ENCODE assay signal across 8 cellular contexts in the genomic region with DNA sequence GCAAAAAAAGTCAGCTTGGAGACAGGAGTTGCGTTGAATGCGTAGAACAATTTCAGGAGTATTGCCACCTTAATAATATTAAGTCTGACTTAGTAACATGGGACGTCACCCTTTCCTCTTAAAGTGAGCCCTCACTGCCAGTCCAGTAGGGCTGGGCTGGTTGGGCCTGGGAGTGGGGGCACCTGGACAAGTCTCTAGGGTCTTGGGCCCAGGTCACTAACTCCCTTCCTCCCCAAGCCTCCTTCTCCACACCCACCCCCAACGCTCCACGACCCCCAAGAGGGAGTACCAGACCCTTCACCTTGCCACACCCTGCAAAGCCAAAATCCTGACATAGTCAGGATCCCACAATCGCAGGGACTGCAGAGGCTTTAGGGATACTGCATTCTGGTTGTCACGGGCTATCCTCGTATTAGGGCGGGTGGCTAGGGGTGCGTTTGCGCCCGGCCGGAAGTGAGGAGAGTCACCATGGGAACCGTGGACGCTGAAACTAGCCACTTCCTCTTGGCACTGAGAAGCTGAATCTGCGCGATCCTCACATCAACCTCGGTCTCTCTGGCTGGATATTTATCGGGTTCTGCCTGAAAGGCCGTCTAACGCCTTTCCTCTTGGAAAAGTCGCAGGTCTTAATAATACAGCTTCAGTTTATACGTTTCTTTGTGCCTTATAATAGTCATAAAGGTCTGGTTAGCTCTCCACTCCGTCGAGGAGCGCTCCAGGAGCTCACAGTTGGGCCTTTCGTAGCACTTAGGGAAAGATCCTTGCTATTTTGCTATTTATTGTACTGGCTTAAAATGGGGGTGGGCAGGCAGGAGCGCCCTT. TPM values are rescaled to one million over a fixed set of nuclear protein-coding genes. Genes with fewer than 3 reads are reported as not detected.
DNase-seq lines count a peak whose midpoint lies in the region; ATAC-seq and TF ChIP-seq lines count a peak whose summit lies in the region.

No MANE protein-coding gene starts in this region.

- peaks cover 40% of the 10 kb centered on the region for H3K27me3 Mint-ChIP-seq in CD4-positive, alpha-beta T cell
- H3K27me3 Mint-ChIP-seq in activated naive CD4-positive, alpha-beta T cell treated with anti-CD3 and anti-CD28 coated beads, Interleukin-2, amount 10 ng/mL, durations not matched to agents 7 days and 5 days: peaks cover 53% of the 10 kb centered on the region

- peak overlapping the region; percentile 83 for H3K4me3 Mint-ChIP-seq in CD4-positive, alpha-beta T cell
- peak overlapping the region; percentile 68 for H3K4me3 Mint-ChIP-seq in activated naive CD4-positive, alpha-beta T cell treated with anti-CD3 and anti-CD28 coated beads, Interleukin-2, amount 10 ng/mL, durations not matched to agents 7 days and 5 days

- peaks cover 13% of the 10 kb centered on the region for H3K27me3 ChIP-seq in CD4-positive, alpha-beta T cell (ENCODE audit: control insufficient read depth, insufficient read depth, low read length)
- H3K27me3 ChIP-seq in neutrophil (peaks cover 42% of the 10 kb centered on the region), transverse colon (peaks cover 36% of the 10 kb centered on the region)

- no peak overlapping the region for H3K27ac Mint-ChIP-seq in CD4-positive, alpha-beta T cell
- H3K27ac Mint-ChIP-seq in activated naive CD4-positive, alpha-beta T cell treated with anti-CD3 and anti-CD28 coated beads, Interleukin-2, amount 10 ng/mL, durations not matched to agents 7 days and 5 days: no peak overlapping the region

- TF ChIP-seq CTCF in CD4-positive, alpha-beta T cell (IDR thresholded peaks at IDR 0.05): no peak
- no peak for TF ChIP-seq CTCF in neutrophil (IDR thresholded peaks at IDR 0.05)
- TF ChIP-seq CTCF in transverse colon (IDR thresholded peaks at IDR 0.05): no peak

- H3K9me3 Mint-ChIP-seq in CD4-positive, alpha-beta T cell: no peaks in the 10 kb centered on the region
- no peaks in the 10 kb centered on the region for H3K9me3 Mint-ChIP-seq in activated naive CD4-positive, alpha-beta T cell treated with anti-CD3 and anti-CD28 coated beads, Interleukin-2, amount 10 ng/mL, durations not matched to agents 7 days and 5 days

- TF ChIP-seq POLR2A in transverse colon (IDR thresholded peaks at IDR 0.05): no peak

- H3K4me1 Mint-ChIP-seq in CD4-positive, alpha-beta T cell (ENCODE audit: low read depth): peaks cover 11% of the 10 kb centered on the region
- peaks cover 19% of the 10 kb centered on the region for H3K4me1 Mint-ChIP-seq in activated naive CD4-positive, alpha-beta T cell treated with anti-CD3 and anti-CD28 coated beads, Interleukin-2, amount 10 ng/mL, durations not matched to agents 7 days and 5 days

- TF ChIP-seq EP300 in transverse colon (IDR thresholded peaks at IDR 0.05; ENCODE audit: low read depth): no peak

- CTCF ChIA-PET in CD4-positive, alpha-beta T cell (lab: Charles Lee): interaction anchor here (0.8 kb wide), 1 partner anchor 10 kb away, joined by 3 read pairs; no protein-coding TSS in a partner anchor
- CTCF ChIA-PET in activated naive CD4-positive, alpha-beta T cell treated with anti-CD3 and anti-CD28 coated beads, Interleukin-2, amount 10 ng/mL, durations not matched to agents 7 days and 5 days (lab: Charles Lee): interaction anchor here (1.0 to 1.3 kb wide), 2 partner anchors 12 to 59 kb away, joined by 3 read pairs; no protein-coding TSS in a partner anchor

- H3K4me3 ChIP-seq in neutrophil (ENCODE audit: low read depth in 1 of 2, low read length in 1 of 2): peak overlapping the region; percentile 64 to 74
- H3K4me3 ChIP-seq in transverse colon: peak overlapping the region; percentile 17 to 46 (median 26)

- H3K4me1 ChIP-seq in neutrophil (ENCODE audit: control insufficient read depth in 1 of 2, insufficient read depth in 1 of 2, low read depth in 1 of 2, low read length in 1 of 2) (peaks cover 19 to 22% of the 10 kb centered on the region in 2 experiments), transverse colon (peaks cover 4 to 14% (median 8%) of the 10 kb centered on the region in 4 donors)

- no peaks in the 10 kb centered on the region for H3K36me3 ChIP-seq in neutrophil
- H3K36me3 ChIP-seq in transverse colon: no peaks in the 10 kb centered on the region

- no peaks in the 10 kb centered on the region for H3K36me3 Mint-ChIP-seq in CD4-positive, alpha-beta T cell (ENCODE audit: low read depth)
- H3K36me3 Mint-ChIP-seq in activated naive CD4-positive, alpha-beta T cell treated with anti-CD3 and anti-CD28 coated beads, Interleukin-2, amount 10 ng/mL, durations not matched to agents 7 days and 5 days: peaks cover 8% of the 10 kb centered on the region

- POLR2A ChIA-PET in CD4-positive, alpha-beta T cell (lab: Charles Lee): interaction anchor here (0.8 to 1.1 kb wide), 3 partner anchors 8 to 17 kb away, joined by 3 to 6 read pairs (median 5); a partner anchor contains a TSS

- H3K9me3 ChIP-seq in CD4-positive, alpha-beta T cell (ENCODE audit: control insufficient read depth, low read length): no peaks in the 10 kb centered on the region
- H3K9me3 ChIP-seq in neutrophil (no peaks in the 10 kb centered on the region), transverse colon (no peaks in the 10 kb centered on the region)

- in situ Hi-C loops in transverse colon (cut with MboI; ENCODE audit: low pct_ligation_motif_present in 1 of 4, low pct_unique_long_range_greater_than_20kb in 1 of 4, low sequenced_read_pairs in 3 of 4): loop anchor here in 1 of 4 donors (25.0 kb wide), 1 partner anchor 811 kb away; a partner anchor contains a TSS

- ATAC-seq in CD4-positive, alpha-beta T cell (ENCODE audit: poor library complexity): peak; percentile 97
- peak; percentile 99 for ATAC-seq in GM19397 (IDR thresholded peaks at IDR 0.05; ENCODE audit: unreplicated experiment)
- peak; percentile 95 for ATAC-seq in HG03469 (IDR thresholded peaks at IDR 0.05; ENCODE audit: unreplicated experiment)

- WGBS in transverse colon (ENCODE audit: low coverage in 1 of 2), 2 donors: 13% methylated on average over 28 of the region's 28 CpGs; no CpG with 5 or more reads in 1 of the 2 donors

- intact Hi-C loops in CD4-positive, alpha-beta T cell (cut with DNase I, micrococcal nuclease): no loop called here
- intact Hi-C loops in transverse colon (cut with DNase I; ENCODE audit: low total_unique reads): no loop called here

- H3K27ac ChIP-seq in CD4-positive, alpha-beta T cell (ENCODE audit: low read depth, low read length): no peak overlapping the region
- H3K27ac ChIP-seq in neutrophil (peak overlapping the region; percentile 27), transverse colon (no peak overlapping the region)

- DNase-seq in CD4-positive, alpha-beta T cell: peak; percentile 39 to 66 (median 52)
- peak; percentile 3 for DNase-seq in OCI-M2 (lab: John Stamatoyannopoulos, UW; ENCODE audit: unreplicated experiment)
- DNase-seq in activated naive CD4-positive, alpha-beta T cell treated with anti-CD3 and anti-CD28 coated beads, Interleukin-2, amount 10 ng/mL, durations not matched to agents 7 days and 5 days: peak; percentile 86
- peak; percentile 55 for DNase-seq in glomerular visceral epithelial cell (ENCODE audit: extremely low spot score)
- peak; percentile 88 for DNase-seq in transverse colon

RNA-seq across cellular contexts. Expression of a gene that starts 10.3 kb away (rescaled TPM):
- total RNA-seq in CD4-positive, alpha-beta T cell: 100 to 1,000 TPM; 120 to 128 TPM
- 100 to 1,000 TPM in 2 of 4 donors, 10 to 100 TPM in 2; 68.9 to 234 (median 117) TPM for total RNA-seq in transverse colon

RNA-seq across cellular contexts. Expression of a gene that starts 16.5 kb away (rescaled TPM):
- 100 to 1,000 TPM; 103 to 107 TPM for total RNA-seq in CD4-positive, alpha-beta T cell
- 10 to 100 TPM; 65.1 to 97.8 (median 83.0) TPM for total RNA-seq in transverse colon

RNA-seq across cellular contexts. Expression of a gene that starts 31.5 kb away (rescaled TPM):
- under 1 TPM; 0.33 to 0.47 TPM for total RNA-seq in CD4-positive, alpha-beta T cell
- 1 to 10 TPM in 1 of 4 donors, under 1 TPM in 2, not detected in 1; 0.27 to 4.2 (median 0.48) TPM for total RNA-seq in transverse colon

Comparison
In these comparisons a context has a peak if more than half of its experiments do, and no peak if none do; other contexts are left out.
1. DNase-seq: peak in every context shown above with its lines; median percentile 88 in transverse colon; 86 in activated naive CD4-positive, alpha-beta T cell treated with anti-CD3 and anti-CD28 coated beads, Interleukin-2, amount 10 ng/mL, durations not matched to agents 7 days and 5 days; 55 in glomerular visceral epithelial cell; 52 in CD4-positive, alpha-beta T cell; 3 in OCI-M2.